ENCODE assay signal across 1 cellular context in genomic region chr7:44066111-44066460, GRCh38.
A peak's percentile ranks its signal among the peaks of the same experiment; 100 is the strongest.
TF ChIP-seq lines count a peak whose summit lies in the region.

No MANE protein-coding gene starts in this region.

TF ChIP-seq in SK-N-SH, 30 proteins besides CTCF, POLR2A, EP300 and RAD21 (continued from another document):
- TF ChIP-seq USF2 (IDR thresholded peaks at IDR 0.05; ENCODE audit: borderline replicate concordance, low read depth, low read length) (0 out of 2 replicates have a peak, but pooled peaks have one; percentile 4), RCOR1 (IDR thresholded peaks at IDR 0.05; ENCODE audit: low read length) (no peak)
